1 cellular context compared by ENCODE assay signal in genomic region chr2:218399391-218400166, GRCh38.
TF ChIP-seq lines count a peak whose summit lies in the region.

Gene CTDSP1, plus strand, starts transcription at chr2:218399868. Its CDS starts 223 bp downstream, at chr2:218400091.

TF ChIP-seq in HepG2, 621 proteins besides CTCF, POLR2A, EP300 and RAD21 (continued from another document and continues in another):
- TF ChIP-seq ZFP1 (CRISPR knock-in tag; IDR thresholded peaks at IDR 0.05) (no peak), ZNF101 (CRISPR knock-in tag; IDR thresholded peaks at IDR 0.05; ENCODE audit: borderline replicate concordance, low read depth) (no peak), ZNF343 (CRISPR knock-in tag; IDR thresholded peaks at IDR 0.05) (no peak), ZNF556 (CRISPR knock-in tag; IDR thresholded peaks at IDR 0.05; ENCODE audit: borderline replicate concordance) (no peak), CHCHD3 (CRISPR knock-in tag; IDR thresholded peaks at IDR 0.05) (no peak), SNAI1 (CRISPR knock-in tag; IDR thresholded peaks at IDR 0.05; ENCODE audit: borderline replicate concordance) (0 out of 2 replicates have a peak, but pooled peaks have one; percentile 53), MEIS1 (CRISPR knock-in tag; IDR thresholded peaks at IDR 0.05; ENCODE audit: borderline replicate concordance) (no peak), ARNT (IDR thresholded peaks at IDR 0.05) (no peak), ZNF883 (CRISPR knock-in tag; IDR thresholded peaks at IDR 0.05; ENCODE audit: not compliant biosample characterization) (peak; percentile 9), DNMT1 (CRISPR knock-in tag; IDR thresholded peaks at IDR 0.05) (0 out of 2 replicates have a peak, but pooled peaks have one; percentile 83), CHD4 (IDR thresholded peaks at IDR 0.05; ENCODE audit: borderline replicate concordance, low read length) (peak; percentile 58; the same call in 1 of the 2 replicates), ZFP37 (CRISPR knock-in tag; IDR thresholded peaks at IDR 0.05; ENCODE audit: borderline replicate concordance) (no peak; the same call in 1 of the 2 replicates), RCOR2 (CRISPR knock-in tag; IDR thresholded peaks at IDR 0.05) (no peak; the same call in 1 of the 2 replicates), ZNF703 (CRISPR knock-in tag; IDR thresholded peaks at IDR 0.05; ENCODE audit: borderline replicate concordance) (no peak; the same call in 1 of the 2 replicates), MED8 (CRISPR knock-in tag; IDR thresholded peaks at IDR 0.05; ENCODE audit: insufficient replicate concordance) (peak; percentile 74), ZUFSP (CRISPR knock-in tag; IDR thresholded peaks at IDR 0.05; ENCODE audit: borderline replicate concordance) (no peak), NBN (conservative IDR thresholded peaks at IDR 0.05) (no peak), ZNF333 (CRISPR knock-in tag; IDR thresholded peaks at IDR 0.05; ENCODE audit: borderline replicate concordance) (peak; percentile 24), SUZ12 (IDR thresholded peaks at IDR 0.05; ENCODE audit: low read depth, low read length) (no peak), SRF (IDR thresholded peaks at IDR 0.05; ENCODE audit: low read depth, low read length) (peak; percentile 84), ZBTB25 (CRISPR knock-in tag; IDR thresholded peaks at IDR 0.05) (peak; percentile 94), ZNF354B (CRISPR knock-in tag; IDR thresholded peaks at IDR 0.05) (no peak), YY1 (IDR thresholded peaks at IDR 0.05; ENCODE audit: insufficient read depth, insufficient replicate concordance, low read depth, low read length) (peak; percentile 90), ZNF740 (CRISPR knock-in tag; IDR thresholded peaks at IDR 0.05) (peak; percentile 51; the same call in 1 of the 2 replicates), PHF21A (CRISPR knock-in tag; IDR thresholded peaks at IDR 0.05) (peak; percentile 62; the same call in 1 of the 2 replicates), ZNF180 (CRISPR knock-in tag; IDR thresholded peaks at IDR 0.05; ENCODE audit: borderline replicate concordance, low read depth) (no peak), THAP11 (CRISPR knock-in tag; IDR thresholded peaks at IDR 0.05) (peak; percentile 81), TSC22D2 (CRISPR knock-in tag; IDR thresholded peaks at IDR 0.05; ENCODE audit: borderline replicate concordance) (no peak; the same call in 1 of the 2 replicates), HNF1B (CRISPR knock-in tag; IDR thresholded peaks at IDR 0.05) (no peak), ZNF275 (CRISPR knock-in tag; IDR thresholded peaks at IDR 0.05; ENCODE audit: borderline replicate concordance) (no peak), ZNF160 (CRISPR knock-in tag; IDR thresholded peaks at IDR 0.05) (no peak; the same call in 1 of the 2 replicates), MEIS2 (CRISPR knock-in tag; IDR thresholded peaks at IDR 0.05) (peak; percentile 14), HNF4A (CRISPR knock-in tag; IDR thresholded peaks at IDR 0.05) (peak; percentile 42; the same call in 1 of the 2 replicates), ZNF598 (CRISPR knock-in tag; IDR thresholded peaks at IDR 0.05; ENCODE audit: borderline replicate concordance) (no peak), ZNF660 (CRISPR knock-in tag; IDR thresholded peaks at IDR 0.05; ENCODE audit: borderline replicate concordance, low read depth) (no peak), ZSCAN30 (CRISPR knock-in tag; IDR thresholded peaks at IDR 0.05) (no peak), ZBTB10 (CRISPR knock-in tag; IDR thresholded peaks at IDR 0.05; ENCODE audit: borderline replicate concordance) (peak; percentile 71), SIN3B (IDR thresholded peaks at IDR 0.05; ENCODE audit: low read length) (no peak), BCLAF1 (IDR thresholded peaks at IDR 0.05) (no peak), ZGPAT (CRISPR knock-in tag; IDR thresholded peaks at IDR 0.05) (peak; percentile 63; the same call in 1 of the 2 replicates), KMT2A (CRISPR knock-in tag; IDR thresholded peaks at IDR 0.05) (no peak), ZFP41 (CRISPR knock-in tag; IDR thresholded peaks at IDR 0.05; ENCODE audit: borderline replicate concordance) (no peak), ZSCAN29 (CRISPR knock-in tag; conservative IDR thresholded peaks at IDR 0.05) (no peak), TRAFD1 (CRISPR knock-in tag; IDR thresholded peaks at IDR 0.05; ENCODE audit: borderline replicate concordance) (no peak), MYNN (CRISPR knock-in tag; IDR thresholded peaks at IDR 0.05; ENCODE audit: low read depth) (no peak), ZNF512B (CRISPR knock-in tag; IDR thresholded peaks at IDR 0.05; ENCODE audit: borderline replicate concordance) (no peak), NCOA2 (CRISPR knock-in tag; IDR thresholded peaks at IDR 0.05) (no peak), RARG (CRISPR knock-in tag; IDR thresholded peaks at IDR 0.05; ENCODE audit: low read depth) (no peak; the same call in 1 of the 2 replicates), ZKSCAN8 (CRISPR knock-in tag; IDR thresholded peaks at IDR 0.05; ENCODE audit: borderline replicate concordance) (no peak)
